ENCODE assay signal across 7 cellular contexts in genomic region chr16:27232061-27232841, GRCh38. TPM values are rescaled to one million over a fixed set of nuclear protein-coding genes. Genes with fewer than 3 reads are reported as not detected.
DNase-seq lines count a peak whose midpoint lies in the region; ATAC-seq and TF ChIP-seq lines count a peak whose summit lies in the region.

No MANE protein-coding gene starts in this region.

- intact Hi-C loops in body of pancreas (cut with DNase I), result loop anchor here (5.0 to 10.0 kb wide), 3 partner anchors 55 to 143 kb away; partner anchors contain the start of gene IL4R

- H3K36me3 ChIP-seq in adipocyte (ENCODE audit: control insufficient read depth, insufficient read depth, low read length, severe bottlenecking), result no peaks in the 10 kb centered on the region
- peaks cover 0 to 3% of the 10 kb centered on the region in 2 donors for H3K36me3 ChIP-seq in body of pancreas (replicated peaks in 1 of 2; ENCODE audit: insufficient read depth in 1 of 2, low read depth in 2 of 2)
- H3K36me3 ChIP-seq in MG63, result peaks cover 49% of the 10 kb centered on the region

- peak; percentile 75 for DNase-seq in KBM-7
- DNase-seq in adipocyte (ENCODE audit: low read depth), result no peak
- peak in 4 of 6 experiments; percentile 20 to 60 (median 36) for DNase-seq in stimulated activated naive CD4-positive, alpha-beta T cell (lab: John Stamatoyannopoulos, UW)
- no peak for DNase-seq in DMS79 treated with DMSO at 0.1 percent for 48 hours (lab: John Stamatoyannopoulos, UW)
- DNase-seq in body of pancreas, result no peak
- DNase-seq in MG63, result no peak

- no peak for TF ChIP-seq CTCF in body of pancreas (IDR thresholded peaks at IDR 0.05)

- in situ Hi-C loops in KBM-7 (cut with MboI; ENCODE audit: low pct_unique_long_range_greater_than_20kb, low sequenced_read_pairs), result no loop called here

- 73 to 96% methylated on average over 19 to 24 of the region's 24 CpGs for WGBS in body of pancreas, 2 donors

- H3K4me3 ChIP-seq in adipocyte (ENCODE audit: low read length), result no peak overlapping the region
- H3K4me3 ChIP-seq in body of pancreas, result no peak overlapping the region
- no peak overlapping the region for H3K4me3 ChIP-seq in MG63

- TF ChIP-seq POLR2A in body of pancreas (IDR thresholded peaks at IDR 0.05), result no peak

- no peak overlapping the region for H3K27ac ChIP-seq in body of pancreas

- H3K4me1 ChIP-seq in adipocyte (ENCODE audit: control insufficient read depth, insufficient read depth, low read length) (peaks cover 11% of the 10 kb centered on the region), body of pancreas (peaks cover 30% of the 10 kb centered on the region)

- no peaks in the 10 kb centered on the region for H3K27me3 ChIP-seq in adipocyte (replicated peaks; ENCODE audit: control insufficient read depth, insufficient read depth, low read length)
- H3K27me3 ChIP-seq in body of pancreas, result no peaks in the 10 kb centered on the region
- no peaks in the 10 kb centered on the region for H3K27me3 ChIP-seq in MG63

- H3K9me3 ChIP-seq in adipocyte (ENCODE audit: control insufficient read depth, low read length), result no peaks in the 10 kb centered on the region
- H3K9me3 ChIP-seq in body of pancreas, result no peaks in the 10 kb centered on the region
- no peaks in the 10 kb centered on the region for H3K9me3 ChIP-seq in MG63

- peak; percentile 21 for ATAC-seq in GM19468 (IDR thresholded peaks at IDR 0.05; ENCODE audit: extremely low read depth, unreplicated experiment)
- ATAC-seq in body of pancreas, result no peak

- H3K9ac ChIP-seq in adipocyte (ENCODE audit: low read length), result peak overlapping the region; percentile 10

RNA-seq across cellular contexts. Expression of gene KDM8, which starts 28.9 kb away (rescaled TPM):
- 10 to 100 TPM in 1 of 2 donors, 1 to 10 TPM in 1; 6.0 to 18.5 TPM for total RNA-seq in body of pancreas
- 4.4 and 10.2 TPM in 2 replicates for total RNA-seq in MG63 (2014; rRNA removed; shearing (Covaris generic); ENCODE audit: low replicate concordance)

RNA-seq across cellular contexts. Expression of gene NSMCE1, which starts 36.3 kb away (rescaled TPM):
- total RNA-seq in body of pancreas, result 10 to 100 TPM; 20.1 to 29.1 TPM
- total RNA-seq in MG63 (2014; rRNA removed; shearing (Covaris generic); ENCODE audit: low replicate concordance), result 51.7 and 66.6 TPM in 2 replicates

Comparison
In these comparisons a context has a peak if more than half of its experiments do, and no peak if none do; other contexts are left out.
1. DNase-seq: peak in KBM-7 (single experiment) and stimulated activated naive CD4-positive, alpha-beta T cell (4 of 6); none in adipocyte (single experiment), DMS79 treated with DMSO at 0.1 percent for 48 hours (single experiment), body of pancreas (0 of 4) and MG63 (single experiment).